26 cellular contexts compared by ENCODE assay signal in genomic region chr3:13224967-13225366, GRCh38.
"Had no signal": no experiment of that assay in that cellular context is flagged by ENCODE, and none has a peak within 500 bp of the region (broad histone marks: within the 10 kb centered on the region; RNA-seq: fewer than 3 reads in every experiment).

No MANE protein-coding gene starts in this region.

- FAIRE-seq: colon, kidney had no signal

- H3K36me3 Mint-ChIP-seq: memory B cell; natural killer cell; stimulated activated memory B cell treated with anti-CD40 and anti-IgM and Interleukin-4, amounts not matched to agents 10 μg/mL and 1 μg/mL and 100 μg/mL, for 72 hours; type B pancreatic cell had no signal

- H3K9me3 Mint-ChIP-seq: memory B cell; natural killer cell; neural crest cell; stimulated activated memory B cell treated with anti-CD40 and anti-IgM and Interleukin-4, amounts not matched to agents 10 μg/mL and 1 μg/mL and 100 μg/mL, for 72 hours; type B pancreatic cell had no signal

- H3K27me3 ChIP-seq: dorsolateral prefrontal cortex, gastrocnemius medialis, right atrium auricular region, sigmoid colon, spleen, testis had no signal

- ATAC-seq: esophagus mucosa; gastrocnemius medialis; left cardiac atrium; left ventricle myocardium superior; natural killer cell; stimulated activated memory B cell treated with anti-CD40 and anti-IgM and Interleukin-4, amounts not matched to agents 10 μg/mL and 1 μg/mL and 100 μg/mL, for 72 hours; stimulated activated naive CD8-positive, alpha-beta T cell treated with anti-CD3 and anti-CD28 coated beads, Interleukin-15, Interleukin-2, amounts not matched to agents 100 U/mL and 50 U/mL, for 24 hours had no signal

- H3K4me1 ChIP-seq: prostate gland, sigmoid colon, tibial artery had no signal

- DNase-seq: dorsolateral prefrontal cortex; effector CD4-positive, alpha-beta T cell; foreskin fibroblast; gastrocnemius medialis; head of caudate nucleus; left cardiac atrium; natural killer cell; sigmoid colon; spleen; stimulated activated CD4-positive, alpha-beta T cell treated with anti-CD3 and anti-CD28 coated beads, Interleukin-4, amount 100 ng/mL, for 4 hours; stimulated activated naive CD8-positive, alpha-beta T cell treated with anti-CD3 and anti-CD28 coated beads, Interleukin-15, Interleukin-2, amounts not matched to agents 100 U/mL and 50 U/mL, for 24 hours; substantia nigra; testis; tibial artery had no signal

- H3K27me3 Mint-ChIP-seq: type B pancreatic cell had no signal

- H3K27ac ChIP-seq: dorsolateral prefrontal cortex, epithelial cell of prostate, gastrocnemius medialis, prostate gland, right atrium auricular region, sigmoid colon, spleen, tibial artery had no signal

- H3K4me3 ChIP-seq: dorsolateral prefrontal cortex, gastrocnemius medialis, lung, prostate gland, right atrium auricular region, sigmoid colon, spleen, testis, tibial artery had no signal

- H3K9me3 ChIP-seq: gastrocnemius medialis, prostate gland, right atrium auricular region, sigmoid colon, spleen, testis, tibial artery had no signal

- H3K4me1 Mint-ChIP-seq: neural crest cell; stimulated activated memory B cell treated with anti-CD40 and anti-IgM and Interleukin-4, amounts not matched to agents 10 μg/mL and 1 μg/mL and 100 μg/mL, for 72 hours had no signal

- H3K36me3 ChIP-seq: gastrocnemius medialis, prostate gland, right atrium auricular region, sigmoid colon, spleen, tibial artery had no signal

- H3K27ac Mint-ChIP-seq: memory B cell; natural killer cell; stimulated activated memory B cell treated with anti-CD40 and anti-IgM and Interleukin-4, amounts not matched to agents 10 μg/mL and 1 μg/mL and 100 μg/mL, for 72 hours; type B pancreatic cell had no signal

- H3K4me3 Mint-ChIP-seq: memory B cell; natural killer cell; neural crest cell; stimulated activated memory B cell treated with anti-CD40 and anti-IgM and Interleukin-4, amounts not matched to agents 10 μg/mL and 1 μg/mL and 100 μg/mL, for 72 hours; type B pancreatic cell had no signal
